In the genomic region with DNA sequence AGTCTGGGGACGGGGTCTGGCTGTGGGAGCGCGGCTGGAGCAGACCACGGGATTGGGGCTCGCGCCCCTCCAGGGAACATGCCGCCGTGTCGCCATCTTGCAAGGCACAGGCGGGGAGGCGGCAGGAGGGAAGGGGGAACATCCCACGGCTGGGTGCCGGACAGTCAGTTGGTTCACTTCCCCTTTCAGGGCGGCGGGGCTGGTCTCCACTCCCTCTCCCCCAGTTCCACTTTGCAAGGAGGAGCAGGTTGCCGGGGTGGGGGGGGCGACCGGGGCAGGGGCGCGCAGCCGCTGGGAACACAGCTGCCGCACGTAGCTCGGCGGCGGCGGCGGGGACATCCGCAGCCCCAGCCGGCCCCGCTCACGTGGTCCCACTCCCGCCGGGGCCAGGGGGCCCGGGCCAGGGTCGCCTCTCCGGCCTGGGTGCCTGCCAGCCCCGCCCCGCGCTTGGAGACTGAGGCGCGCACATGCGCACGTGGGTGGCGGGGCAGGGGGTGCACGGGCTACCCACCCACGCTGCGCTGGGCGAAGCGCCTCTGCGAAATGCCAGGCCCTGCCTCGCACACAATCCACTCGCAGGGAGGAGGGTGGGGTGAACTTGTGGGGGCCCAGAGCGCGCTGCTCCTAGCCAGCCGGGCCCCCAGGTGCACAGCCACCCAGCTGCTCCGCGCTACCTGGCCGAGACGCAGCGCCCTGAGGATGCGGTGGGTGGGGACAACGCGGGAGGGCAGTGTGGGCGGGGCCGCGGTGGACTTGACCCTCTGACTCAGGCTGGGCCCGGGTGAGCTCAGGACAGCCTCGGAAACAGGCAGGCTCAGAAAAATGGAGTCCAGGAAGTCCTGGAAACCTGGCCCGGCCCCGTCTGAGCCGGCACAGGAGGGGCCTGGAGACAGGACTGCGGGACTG, we compare ENCODE assay signal across 8 cellular contexts. TPM values are rescaled to one million over a fixed set of nuclear protein-coding genes. Genes with fewer than 3 reads are reported as not detected.
A peak's percentile ranks its signal among the peaks of the same experiment; 100 is the strongest.
DNase-seq lines count a peak whose midpoint lies in the region; ATAC-seq, FAIRE-seq and TF ChIP-seq lines count a peak whose summit lies in the region.

No MANE protein-coding gene starts in this region.

- peak overlapping the region; percentile 25; the same call in 1 of the 2 replicates for H3K18ac ChIP-seq in IMR-90 (ENCODE audit: low read depth, low read length)

- H3K27me3 ChIP-seq in IMR-90 (ENCODE audit: control insufficient read depth, insufficient read depth, low read length): no peaks in the 10 kb centered on the region

- peak overlapping the region; percentile 88 for H3K9ac ChIP-seq in IMR-90 (ENCODE audit: low read depth, low read length)

- H3K36me3 ChIP-seq in IMR-90 (ENCODE audit: control insufficient read depth, insufficient read depth, low read length): no peaks in the 10 kb centered on the region

- intact Hi-C loops in IMR-90 (cut with micrococcal nuclease) (no loop called here), lower leg skin (cut with DNase I; ENCODE audit: low total_unique reads) (no loop called here)

- BruUV-seq in IMR-90 (replicated peaks; lab: Mats Ljungman, UMichigan): no TSS peak

- H2BK5ac ChIP-seq in IMR-90 (ENCODE audit: low read depth, low read length, poor library complexity, severe bottlenecking): peak overlapping the region; percentile 94

- H2BK15ac ChIP-seq in IMR-90 (ENCODE audit: low read depth, low read length): peak overlapping the region; percentile 51; the same call in 1 of the 3 replicates

- WGBS in IMR-90 (ENCODE audit: extremely low coverage in 2 of 2, insufficient read length in 1 of 2), 2 experiments: 2% methylated on average over 17 of the region's 73 CpGs; no CpG with 5 or more reads in 1 of the 2 experiments
- WGBS in lower leg skin, 2 donors: 0% methylated on average over 17 to 29 of the region's 73 CpGs

- in situ Hi-C loops in IMR-90 (cut with MboI; ENCODE audit: low sequenced_read_pairs): no loop called here

- POLR2A ChIA-PET in IMR-90 (lab: Charles Lee; ENCODE audit: unreplicated experiment): interaction anchor here (0.5 to 0.6 kb wide), 2 partner anchors 453 to 1419 kb away, joined by 3 to 4 read pairs; no protein-coding TSS in a partner anchor
- POLR2A ChIA-PET in WTC11 (lab: Charles Lee): no interaction called here

- H3K4me2 ChIP-seq in IMR-90 (ENCODE audit: low read depth, low read length): peak overlapping the region; percentile 94

- no peak overlapping the region for H3K27ac Mint-ChIP-seq in WTC11
- peak overlapping the region; percentile 91 for H3K27ac Mint-ChIP-seq in stimulated activated memory B cell treated with anti-CD40 and anti-IgM and Interleukin-4, amounts not matched to agents 10 μg/mL and 1 μg/mL and 100 μg/mL, for 72 hours

- H2AK5ac ChIP-seq in IMR-90 (ENCODE audit: low read depth, low read length): peak overlapping the region; percentile 100

- H3K9me3 ChIP-seq in IMR-90 (ENCODE audit: control insufficient read depth, insufficient read depth, low read length): no peaks in the 10 kb centered on the region

- peak overlapping the region; percentile 80 for H2BK120ac ChIP-seq in IMR-90 (ENCODE audit: low read depth, low read length)

- H3K56ac ChIP-seq in IMR-90 (ENCODE audit: extremely low read depth, insufficient read depth, low read length): no peak overlapping the region; the same call in 1 of the 2 replicates

- H3K9me3 Mint-ChIP-seq in WTC11: no peaks in the 10 kb centered on the region
- no peaks in the 10 kb centered on the region for H3K9me3 Mint-ChIP-seq in stimulated activated memory B cell treated with anti-CD40 and anti-IgM and Interleukin-4, amounts not matched to agents 10 μg/mL and 1 μg/mL and 100 μg/mL, for 72 hours

- peaks cover 7% of the 10 kb centered on the region; the same call in 1 of the 2 replicates for H3K9me1 ChIP-seq in IMR-90 (ENCODE audit: insufficient read depth, low read length)

- peaks cover 54% of the 10 kb centered on the region for H3K4me1 Mint-ChIP-seq in WTC11
- peaks cover 75% of the 10 kb centered on the region for H3K4me1 Mint-ChIP-seq in stimulated activated memory B cell treated with anti-CD40 and anti-IgM and Interleukin-4, amounts not matched to agents 10 μg/mL and 1 μg/mL and 100 μg/mL, for 72 hours

- H4K5ac ChIP-seq in IMR-90 (ENCODE audit: low read depth, low read length): peak overlapping the region; percentile 84

- H3K36me3 Mint-ChIP-seq in WTC11: no peaks in the 10 kb centered on the region
- peaks cover 6% of the 10 kb centered on the region for H3K36me3 Mint-ChIP-seq in stimulated activated memory B cell treated with anti-CD40 and anti-IgM and Interleukin-4, amounts not matched to agents 10 μg/mL and 1 μg/mL and 100 μg/mL, for 72 hours

- ATAC-seq in IMR-90 (ENCODE audit: low read depth) (peak; percentile 33), WTC11 (peak; percentile 6)
- ATAC-seq in stimulated activated memory B cell treated with anti-CD40 and anti-IgM and Interleukin-4, amounts not matched to agents 10 μg/mL and 1 μg/mL and 100 μg/mL, for 72 hours: peak; percentile 68

- no peak for FAIRE-seq in urothelium cell line (lab: Jason Lieb, UNC)

- H3K27ac ChIP-seq in IMR-90 (ENCODE audit: insufficient read depth, low read length): peak overlapping the region; percentile 98

- peak overlapping the region; percentile 97 for H3K14ac ChIP-seq in IMR-90 (replicated peaks; ENCODE audit: low read depth, low read length)

- H2AK9ac ChIP-seq in IMR-90 (replicated peaks; ENCODE audit: low read depth, low read length, poor library complexity): peak overlapping the region; percentile 100

- H3K23ac ChIP-seq in IMR-90 (ENCODE audit: low read depth, low read length): peak overlapping the region; percentile 54; the same call in 1 of the 2 replicates

- H3K4me3 ChIP-seq in IMR-90 (ENCODE audit: insufficient read depth, low read depth, low read length) (peak overlapping the region; percentile 38), lower leg skin (ENCODE audit: low read depth, poor library complexity, severe bottlenecking) (peak overlapping the region; percentile 15)

- TF ChIP-seq CTCF in IMR-90 (conservative IDR thresholded peaks at IDR 0.05; ENCODE audit: low read depth, low read length) (no peak), WTC11 (IDR thresholded peaks at IDR 0.05) (no peak), lower leg skin (IDR thresholded peaks at IDR 0.05) (no peak)

- peak overlapping the region; percentile 88 to 93 for H4K8ac ChIP-seq in IMR-90 (ENCODE audit: low read depth in 2 of 2, low read length in 2 of 2)

- H3K27me3 Mint-ChIP-seq in WTC11 (ENCODE audit: low read depth): peaks cover 7% of the 10 kb centered on the region
- no peaks in the 10 kb centered on the region for H3K27me3 Mint-ChIP-seq in stimulated activated memory B cell treated with anti-CD40 and anti-IgM and Interleukin-4, amounts not matched to agents 10 μg/mL and 1 μg/mL and 100 μg/mL, for 72 hours

- peak overlapping the region; percentile 92 for H2AFZ ChIP-seq in IMR-90 (replicated peaks; ENCODE audit: low read length, poor library complexity)

- H2BK20ac ChIP-seq in IMR-90 (ENCODE audit: low read depth, low read length): no peak overlapping the region

- H4K91ac ChIP-seq in IMR-90 (ENCODE audit: insufficient read depth, low read depth, low read length): peak overlapping the region; percentile 97

- H3K79me1 ChIP-seq in IMR-90 (ENCODE audit: low read depth in 1 of 2, low read length in 2 of 2): peaks cover 8 to 94% of the 10 kb centered on the region in 2 experiments; a peak in 3 of 4 replicates

- CTCF ChIA-PET in IMR-90 (lab: Yijun Ruan, JAX): interaction anchor here (0.6 kb wide), 2 partner anchors 28 to 79 kb away, joined by 3 read pairs; no protein-coding TSS in a partner anchor
- CTCF ChIA-PET in WTC11 (lab: Charles Lee): interaction anchor here (0.6 to 8.2 kb wide), 11 partner anchors 8 to 366 kb away, joined by 3 to 70 read pairs (median 5); a partner anchor contains a TSS

- H3K4me3 Mint-ChIP-seq in WTC11: peak overlapping the region; percentile 53
- peak overlapping the region; percentile 81 for H3K4me3 Mint-ChIP-seq in stimulated activated memory B cell treated with anti-CD40 and anti-IgM and Interleukin-4, amounts not matched to agents 10 μg/mL and 1 μg/mL and 100 μg/mL, for 72 hours

- H3K4me1 ChIP-seq in IMR-90 (ENCODE audit: control insufficient read depth, insufficient read depth, low read length): peaks cover 58% of the 10 kb centered on the region

- peaks cover 84% of the 10 kb centered on the region for H4K20me1 ChIP-seq in IMR-90 (ENCODE audit: insufficient read depth, low read length)

- TF ChIP-seq RAD21 in IMR-90 (IDR thresholded peaks at IDR 0.05; ENCODE audit: low read length): no peak

- H3K4ac ChIP-seq in IMR-90 (ENCODE audit: low read depth, low read length): peak overlapping the region; percentile 98

- TF ChIP-seq POLR2A in IMR-90 (IDR thresholded peaks at IDR 0.05; ENCODE audit: low read depth, low read length): no peak
- no peak for TF ChIP-seq POLR2A in lower leg skin (IDR thresholded peaks at IDR 0.05)

- dilution Hi-C loops in IMR-90 (cut with HindIII; ENCODE audit: low sequenced_read_pairs, unreplicated experiment): no loop called here

- DNase-seq in EL: peak; percentile 89
- peak; percentile 70 for DNase-seq in IMR-90
- DNase-seq in WTC11 (ENCODE audit: low spot score): peak; percentile 70
- DNase-seq in effector CD8-positive, alpha-beta T cell (lab: John Stamatoyannopoulos, UW): peak; percentile 26
- peak; percentile 83 to 97 for DNase-seq in lower leg skin (ENCODE audit: low spot score in 2 of 2)
- no peak for DNase-seq in urothelium cell line (ENCODE audit: low spot score)
- no peak for DNase-seq in activated gamma-delta T cell treated with Interleukin-2 at 50 U/mL for 16 hours

RNA-seq across cellular contexts. Expression of a gene that starts 6.4 kb away (rescaled TPM):
- total RNA-seq in IMR-90 (2012; rRNA removed) (0.90 and 1.7 TPM in 2 replicates), WTC11 (2021) (54.4 to 64.0 TPM (median 55.4 TPM) in 3 replicates), lower leg skin (10 to 100 TPM in 3 of 4 donors, 1 to 10 TPM in 1; 9.0 to 16.2 (median 13.5) TPM)
- 13.1 and 31.4 TPM in 2 replicates for polyA plus RNA-seq in IMR-90 (2012; rRNA removed)
- polyA plus RNA-seq in IMR-90 (2012; cell fraction: cytosol; rRNA removed): 14.5 and 19.8 TPM in 2 replicates
- 18.0 and 29.0 TPM in 2 replicates for polyA plus RNA-seq in IMR-90 (2012; cell fraction: nucleus; rRNA removed; ENCODE audit: low replicate concordance)

RNA-seq across cellular contexts. Expression of a gene that starts 8.7 kb away (rescaled TPM):
- total RNA-seq in IMR-90 (2012; rRNA removed) (1.4 and 2.5 TPM in 2 replicates), WTC11 (2021) (48.9 to 61.1 TPM (median 50.1 TPM) in 3 replicates), lower leg skin (10 to 100 TPM; 32.9 to 51.1 (median 41.2) TPM)
- polyA plus RNA-seq in IMR-90 (2012; rRNA removed): 39.2 and 63.7 TPM in 2 replicates
- 13.1 and 26.8 TPM in 2 replicates for polyA plus RNA-seq in IMR-90 (2012; cell fraction: cytosol; rRNA removed)
- polyA plus RNA-seq in IMR-90 (2012; cell fraction: nucleus; rRNA removed; ENCODE audit: low replicate concordance): 185 and 1,091 TPM in 2 replicates

RNA-seq across cellular contexts. Expression of a gene that starts 28.3 kb away (rescaled TPM):
- total RNA-seq in IMR-90 (2012; rRNA removed): 31.9 and 37.8 TPM in 2 replicates
- 76.2 and 111 TPM in 2 replicates for polyA plus RNA-seq in IMR-90 (2012; rRNA removed)
- polyA plus RNA-seq in IMR-90 (2012; cell fraction: cytosol; rRNA removed): 52.5 and 129 TPM in 2 replicates
- 86.9 and 244 TPM in 2 replicates for polyA plus RNA-seq in IMR-90 (2012; cell fraction: nucleus; rRNA removed; ENCODE audit: low replicate concordance)
- total RNA-seq in WTC11 (2021): 55.0 to 60.7 TPM (median 57.3 TPM) in 3 replicates
- 100 to 1,000 TPM; 154 to 201 (median 186) TPM for total RNA-seq in lower leg skin

RNA-seq across cellular contexts. Expression of a gene that starts 44.9 kb away (rescaled TPM):
- total RNA-seq in IMR-90 (2012; rRNA removed): 1.4 and 1.6 TPM in 2 replicates
- 8.1 and 9.0 TPM in 2 replicates for polyA plus RNA-seq in IMR-90 (2012; rRNA removed)
- 3.2 and 5.2 TPM in 2 replicates for polyA plus RNA-seq in IMR-90 (2012; cell fraction: cytosol; rRNA removed)
- polyA plus RNA-seq in IMR-90 (2012; cell fraction: nucleus; rRNA removed; ENCODE audit: low replicate concordance): 28.0 and 38.9 TPM in 2 replicates
- total RNA-seq in WTC11 (2021): 5.5 to 8.2 TPM (median 8.0 TPM) in 3 replicates
- 1 to 10 TPM in 1 of 4 donors, under 1 TPM in 3; 0.30 to 1.2 (median 0.66) TPM for total RNA-seq in lower leg skin

RNA-seq across cellular contexts. Expression of a gene that starts 48.2 kb away (rescaled TPM):
- total RNA-seq in IMR-90 (2012; rRNA removed) (0.28 and 0.36 TPM in 2 replicates), WTC11 (2021) (15.0 to 20.3 TPM (median 15.9 TPM) in 3 replicates), lower leg skin (10 to 100 TPM; 20.1 to 27.3 (median 25.7) TPM)
- 2.8 and 3.6 TPM in 2 replicates for polyA plus RNA-seq in IMR-90 (2012; rRNA removed)
- polyA plus RNA-seq in IMR-90 (2012; cell fraction: cytosol; rRNA removed): 2.5 and 5.0 TPM in 2 replicates
- polyA plus RNA-seq in IMR-90 (2012; cell fraction: nucleus; rRNA removed; ENCODE audit: low replicate concordance): 4.0 and 16.1 TPM in 2 replicates

Comparison
In these comparisons a context has a peak if more than half of its experiments do, and no peak if none do; other contexts are left out.
1. DNase-seq: peak in EL (single experiment), IMR-90 (single experiment), WTC11 (single experiment), effector CD8-positive, alpha-beta T cell (single experiment) and lower leg skin (2 of 2); none in urothelium cell line (single experiment) and activated gamma-delta T cell treated with Interleukin-2 at 50 U/mL for 16 hours (single experiment).
2. ATAC-seq: peak in every context shown above with its lines; median percentile 68 in stimulated activated memory B cell treated with anti-CD40 and anti-IgM and Interleukin-4, amounts not matched to agents 10 μg/mL and 1 μg/mL and 100 μg/mL, for 72 hours; 33 in IMR-90; 6 in WTC11.